ENCODE assay signal across 13 cellular contexts in the genomic region with DNA sequence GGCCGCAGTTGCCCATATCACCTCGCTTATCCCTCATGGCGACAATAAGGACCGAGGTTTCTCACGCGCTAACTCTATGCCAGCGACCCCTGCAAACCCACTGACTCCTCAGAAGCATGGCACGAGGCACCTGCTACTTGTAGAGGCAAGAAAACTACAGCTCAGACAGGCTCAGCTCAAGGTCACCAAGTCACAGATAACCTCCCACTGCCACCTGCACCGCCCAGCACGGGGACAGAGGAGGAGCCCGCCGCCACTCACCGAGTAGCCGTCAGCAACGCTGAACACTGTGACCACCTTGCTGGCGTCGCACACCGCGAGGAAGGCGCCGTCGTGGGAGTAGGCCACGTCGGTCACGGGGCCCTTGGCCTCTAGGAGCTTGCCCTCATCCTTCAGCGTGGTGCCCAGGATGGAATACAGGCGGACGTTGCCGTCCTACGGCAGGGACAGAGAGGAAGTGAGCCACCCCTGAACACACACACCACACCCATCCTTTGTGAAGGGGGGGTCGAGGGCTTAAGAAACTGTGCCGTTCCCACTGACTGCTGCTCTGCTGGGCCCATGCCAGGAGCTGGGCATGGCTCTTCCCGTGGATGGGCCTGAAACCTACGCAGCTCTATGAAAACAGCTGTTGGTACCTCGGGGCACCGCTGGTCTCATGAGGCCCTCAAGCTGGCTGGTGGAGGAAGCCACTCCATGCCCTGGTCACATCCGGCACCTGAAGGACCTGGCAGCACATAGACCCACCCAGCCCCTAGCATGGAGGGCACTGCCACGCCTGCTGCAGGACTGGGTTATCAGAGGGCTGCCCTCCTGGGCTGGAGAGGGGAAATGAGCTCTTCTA. TPM values are rescaled to one million over a fixed set of nuclear protein-coding genes. Genes with fewer than 3 reads are reported as not detected.
DNase-seq lines count a peak whose midpoint lies in the region; ATAC-seq and TF ChIP-seq lines count a peak whose summit lies in the region.
"Had no signal": no experiment of that assay in that cellular context is flagged by ENCODE, and none has a peak within 500 bp of the region (broad histone marks: within the 10 kb centered on the region; RNA-seq: fewer than 3 reads in every experiment).

No MANE protein-coding gene starts in this region.

- peak; percentile 45 to 66 for ATAC-seq in lower lobe of right lung

- intact Hi-C loops in lower lobe of right lung (cut with DNase I), result no loop called here
- intact Hi-C loops in mammary epithelial cell (cut with micrococcal nuclease), result no loop called here

- WGBS in GM23248 (ENCODE audit: low coverage in 1 of 2, low lambda C conversion rate in 2 of 2, missing lambda C conversion rate in 2 of 2), 2 experiments, result 84 to 86% methylated on average over 38 of the region's 38 CpGs
- 87% methylated on average over 21 of the region's 38 CpGs for WGBS in mammary epithelial cell (ENCODE audit: low coverage, missing lambda C conversion rate)

- H3K79me2 ChIP-seq in GM23248 (ENCODE audit: insufficient read depth), result peaks cover 65% of the 10 kb centered on the region
- H3K79me2 ChIP-seq in mammary epithelial cell (ENCODE audit: insufficient read depth, low read length), result peaks cover 36% of the 10 kb centered on the region

- H3K4me2 ChIP-seq in GM23248 (ENCODE audit: unreplicated experiment), result no peak overlapping the region
- H3K4me2 ChIP-seq in mammary epithelial cell (ENCODE audit: insufficient read depth, low read depth, low read length), result no peak overlapping the region

- DNase-seq in 8988T (peak; percentile 32), GM23248 (peak; percentile 29), dermis blood vessel endothelial cell (peak; percentile 51), lower lobe of right lung (peak; percentile 71), occipital lobe (lab: John Stamatoyannopoulos, UW) (no peak), mammary epithelial cell (no peak), GF-D8 (lab: John Stamatoyannopoulos, UW) (no peak), AG08396 (ENCODE audit: low spot score) (no peak)
- DNase-seq: NCI-H1417, NCI-H774, SJCRH30, transverse colon had no signal

- H4K20me1 ChIP-seq in GM23248 (ENCODE audit: insufficient read depth) (no peaks in the 10 kb centered on the region), mammary epithelial cell (ENCODE audit: insufficient read depth, low read length) (no peaks in the 10 kb centered on the region)

- CTCF ChIA-PET in mammary epithelial cell (lab: Charles Lee; ENCODE audit: low non-redundant PET), result no interaction called here

- H3K27ac ChIP-seq in GM23248 (no peak overlapping the region), lower lobe of right lung (peak overlapping the region; percentile 32), mammary epithelial cell (ENCODE audit: insufficient read depth, low read depth, low read length) (no peak overlapping the region)
- H3K27ac ChIP-seq: SJCRH30 had no signal

- H3K4me1 ChIP-seq in GM23248 (ENCODE audit: insufficient read depth) (no peaks in the 10 kb centered on the region), lower lobe of right lung (peaks cover 17% of the 10 kb centered on the region), mammary epithelial cell (ENCODE audit: insufficient read depth, low read length) (no peaks in the 10 kb centered on the region)
- H3K4me1 ChIP-seq: SJCRH30, transverse colon had no signal

- no TSS peak for BruUV-seq in mammary epithelial cell (replicated peaks; lab: Mats Ljungman, UMichigan)

- H3K9me2 ChIP-seq in GM23248 (ENCODE audit: insufficient read depth), result no peaks in the 10 kb centered on the region

- TF ChIP-seq CTCF in lower lobe of right lung (IDR thresholded peaks at IDR 0.05), result no peak
- no peak for TF ChIP-seq CTCF in mammary epithelial cell (conservative IDR thresholded peaks at IDR 0.05 in 1 of 2, IDR thresholded peaks at IDR 0.05 in 1 of 2; ENCODE audit: extremely low read depth in 1 of 2, insufficient read depth in 1 of 2, low read depth in 1 of 2, low read length in 2 of 2)

- H3K9me3 ChIP-seq in GM23248 (ENCODE audit: low read depth) (no peaks in the 10 kb centered on the region), lower lobe of right lung (no peaks in the 10 kb centered on the region), mammary epithelial cell (replicated peaks; ENCODE audit: insufficient read depth, low read length) (no peaks in the 10 kb centered on the region)
- H3K9me3 ChIP-seq: BLaER1 treated with 17β-estradiol and CSF1 and Interleukin-3, amounts not matched to agents 10 nM and 100 nM; SJCRH30; transverse colon had no signal

- dilution Hi-C loops in mammary epithelial cell (cut with HindIII; ENCODE audit: low sequenced_read_pairs), result loop anchor here (5.0 kb wide), 1 partner anchor 50 kb away; no protein-coding TSS in a partner anchor

- H3K4me3 ChIP-seq in GM23248 (no peak overlapping the region), lower lobe of right lung (no peak overlapping the region), mammary epithelial cell (replicated peaks in 1 of 3; ENCODE audit: insufficient read depth in 1 of 3, low read depth in 2 of 3, low read length in 3 of 3) (no peak overlapping the region)
- H3K4me3 ChIP-seq: BLaER1 treated with 17β-estradiol and CSF1 and Interleukin-3, amounts not matched to agents 10 nM and 100 nM; SJCRH30; transverse colon had no signal

- no peaks in the 10 kb centered on the region for H3K27me3 ChIP-seq in GM23248 (replicated peaks; ENCODE audit: insufficient read depth)
- no peaks in the 10 kb centered on the region for H3K27me3 ChIP-seq in lower lobe of right lung (ENCODE audit: low read depth)
- no peaks in the 10 kb centered on the region for H3K27me3 ChIP-seq in mammary epithelial cell (ENCODE audit: insufficient read depth, low read length)
- H3K27me3 ChIP-seq: BLaER1 treated with 17β-estradiol and CSF1 and Interleukin-3, amounts not matched to agents 10 nM and 100 nM; SJCRH30; transverse colon had no signal

- in situ Hi-C loops in GM23248 (cut with MboI), result no loop called here
- in situ Hi-C loops in mammary epithelial cell (cut with MboI; ENCODE audit: low sequenced_read_pairs in 2 of 2), result no loop called here

- no peak overlapping the region for H3K9ac ChIP-seq in GM23248
- H3K9ac ChIP-seq in mammary epithelial cell (ENCODE audit: insufficient read depth, low read length), result no peak overlapping the region

- H2AFZ ChIP-seq in GM23248 (no peak overlapping the region), mammary epithelial cell (ENCODE audit: low read depth, low read length) (no peak overlapping the region)

- peaks cover 95% of the 10 kb centered on the region for H3K36me3 ChIP-seq in GM23248 (ENCODE audit: low read depth)
- H3K36me3 ChIP-seq in lower lobe of right lung, result peaks cover 100% of the 10 kb centered on the region
- peaks cover 47% of the 10 kb centered on the region for H3K36me3 ChIP-seq in mammary epithelial cell (ENCODE audit: insufficient read depth, low read length)

- H3F3A ChIP-seq in GM23248 (ENCODE audit: insufficient read depth), result peaks cover 36% of the 10 kb centered on the region

RNA-seq across cellular contexts. Expression of a gene that starts 38.9 kb away (rescaled TPM):
- 471 and 487 TPM in 2 replicates for total RNA-seq in GM23248 (2014; rRNA removed; shearing (Covaris generic))
- polyA plus RNA-seq in GM23248 (2016; fragmentation: Nextera tagmentation; extraction: Ambion mirVana), result 413 and 419 TPM in 2 replicates
- 344 and 584 TPM in 2 replicates for total RNA-seq in dermis blood vessel endothelial cell
- total RNA-seq in lower lobe of right lung, result 233 TPM
- total RNA-seq in occipital lobe, result 75.5 TPM
- 100 to 1,000 TPM; 384 to 470 TPM for total RNA-seq in mammary epithelial cell
- 466 TPM for polyA plus RNA-seq in mammary epithelial cell
- 713 TPM for polyA minus RNA-seq in mammary epithelial cell

RNA-seq across cellular contexts. Expression of a gene that starts 56.4 kb away (rescaled TPM):
- total RNA-seq in GM23248 (2014; rRNA removed; shearing (Covaris generic)), result 0.25 and 2.8 TPM in 2 replicates
- polyA plus RNA-seq in GM23248 (2016; fragmentation: Nextera tagmentation; extraction: Ambion mirVana) (3.5 and 3.8 TPM in 2 replicates), mammary epithelial cell (65.5 TPM)
- total RNA-seq in dermis blood vessel endothelial cell (0.74 and 2.9 TPM in 2 replicates), lower lobe of right lung (25.2 TPM), occipital lobe (3.1 TPM), mammary epithelial cell (100 to 1,000 TPM in 1 of 2 donors, 10 to 100 TPM in 1; 93.2 to 163 TPM)
- polyA minus RNA-seq in mammary epithelial cell, result 83.8 TPM

Comparison
In these comparisons a context has a peak if more than half of its experiments do, and no peak if none do; other contexts are left out.
1. DNase-seq: peak in 8988T (single experiment), GM23248 (single experiment), dermis blood vessel endothelial cell (single experiment) and lower lobe of right lung (single experiment); none in occipital lobe (single experiment), mammary epithelial cell (single experiment), GF-D8 (single experiment) and AG08396 (single experiment).